ENCODE assay signal across 9 cellular contexts in the genomic region with DNA sequence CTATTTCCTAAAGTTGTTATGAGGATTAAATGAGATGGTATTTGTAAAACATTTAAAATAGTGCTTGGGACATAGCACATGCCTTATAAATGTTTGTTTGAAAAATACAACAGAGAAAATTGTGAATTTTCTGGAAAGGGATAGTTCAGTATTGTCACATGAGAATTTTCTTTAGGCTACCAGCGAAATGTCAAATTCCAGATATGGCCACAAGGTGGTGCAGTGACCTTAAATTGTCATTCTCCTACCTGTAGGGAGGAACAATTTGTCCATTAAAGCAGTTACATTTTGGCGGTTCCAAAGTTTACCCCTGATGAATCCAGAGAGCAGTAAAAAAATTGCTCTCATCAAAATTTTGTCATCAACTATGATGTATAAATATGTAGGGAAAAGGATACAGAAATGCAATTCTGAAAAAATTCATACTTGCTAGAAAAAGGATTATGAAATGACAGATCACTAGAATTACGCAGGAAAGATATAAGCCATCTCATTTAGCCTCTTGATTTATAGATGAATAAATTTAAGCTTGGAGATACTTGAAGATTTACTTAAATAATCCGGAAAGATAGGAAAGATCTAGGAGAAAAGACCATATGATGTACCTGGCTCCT. TPM values are rescaled to one million over a fixed set of nuclear protein-coding genes. Genes with fewer than 3 reads are reported as not detected.
A peak's percentile ranks its signal among the peaks of the same experiment; 100 is the strongest.
DNase-seq lines count a peak whose midpoint lies in the region; ATAC-seq, FAIRE-seq and TF ChIP-seq lines count a peak whose summit lies in the region.
"Had no signal": no experiment of that assay in that cellular context is flagged by ENCODE, and none has a peak within 500 bp of the region (broad histone marks: within the 10 kb centered on the region; RNA-seq: fewer than 3 reads in every experiment).

No MANE protein-coding gene starts in this region.

- H3K36me3 ChIP-seq in breast epithelium, result no peaks in the 10 kb centered on the region
- H3K36me3 ChIP-seq in kidney epithelial cell (ENCODE audit: control insufficient read depth, insufficient read depth, low read length), result no peaks in the 10 kb centered on the region

- peak; percentile 46 for FAIRE-seq in TTC549 (lab: Jason Lieb, UNC)

- TF ChIP-seq POLR2A in breast epithelium (IDR thresholded peaks at IDR 0.05), result no peak

- ATAC-seq in Right ventricle myocardium superior (ENCODE audit: poor library complexity), result peak; percentile 60
- ATAC-seq in HG03045 (IDR thresholded peaks at IDR 0.05; ENCODE audit: unreplicated experiment), result no peak

- TF ChIP-seq CTCF in breast epithelium (IDR thresholded peaks at IDR 0.05) (peak; percentile 73 to 84 (median 79)), kidney epithelial cell (IDR thresholded peaks at IDR 0.05; ENCODE audit: insufficient read depth, low read length, poor library complexity, severe bottlenecking) (peak; percentile 62)

- H3K4me1 ChIP-seq in breast epithelium, result no peaks in the 10 kb centered on the region

- DNase-seq in Right ventricle myocardium superior (no peak), cardiac septum (ENCODE audit: low spot score) (no peak), NCI-H1417 treated with DMSO at 0.1 percent for 48 hours (lab: John Stamatoyannopoulos, UW) (peak; percentile 1), breast epithelium (ENCODE audit: low spot score in 2 of 2) (peak; percentile 43 to 64), kidney epithelial cell (ENCODE audit: low read depth) (no peak)
- peak; percentile 71 to 77 for DNase-seq in stimulated activated CD4-positive, alpha-beta T cell treated with anti-CD3 and anti-CD28 coated beads, Interleukin-2, amount 100 ng/mL, for 24 hours

- H3K27me3 ChIP-seq in breast epithelium (peaks cover 0 to 5% of the 10 kb centered on the region in 2 donors), kidney epithelial cell (ENCODE audit: control insufficient read depth, insufficient read depth, low read length) (no peaks in the 10 kb centered on the region)

- H3K9me3 ChIP-seq in breast epithelium, result peaks cover 0 to 16% of the 10 kb centered on the region in 2 donors

- intact Hi-C loops in Right ventricle myocardium superior (cut with DNase I) (loop anchor here (2.0 to 10.0 kb wide), 3 partner anchors 73 to 615 kb away; no protein-coding TSS in a partner anchor), cardiac septum (cut with DNase I) (loop anchor here (2.0 kb wide), 1 partner anchor 133 kb away; no protein-coding TSS in a partner anchor), breast epithelium (cut with DNase I; ENCODE audit: low total_unique reads) (no loop called here)

- no peak overlapping the region for H3K27ac ChIP-seq in breast epithelium
- H3K27ac ChIP-seq: skin epidermis had no signal

- H3K4me3 ChIP-seq in breast epithelium, result no peak overlapping the region
- H3K4me3 ChIP-seq in kidney epithelial cell (ENCODE audit: low read depth, low read length), result no peak overlapping the region
- H3K4me3 ChIP-seq: skin epidermis had no signal

RNA-seq across cellular contexts. Expression of gene TSHB, which starts 50.2 kb away (rescaled TPM):
- total RNA-seq in Right ventricle myocardium superior, result not detected
- total RNA-seq in cardiac septum, result not detected
- total RNA-seq in breast epithelium, result not detected
- total RNA-seq in kidney epithelial cell, result not detected in 2 replicates

Comparison
In these comparisons a context has a peak if more than half of its experiments do, and no peak if none do; other contexts are left out.
1. DNase-seq: peak in NCI-H1417 treated with DMSO at 0.1 percent for 48 hours (single experiment), breast epithelium (2 of 2) and stimulated activated CD4-positive, alpha-beta T cell treated with anti-CD3 and anti-CD28 coated beads, Interleukin-2, amount 100 ng/mL, for 24 hours (2 of 2); none in Right ventricle myocardium superior (single experiment), cardiac septum (single experiment) and kidney epithelial cell (single experiment).